Comparison of ENCODE assay signal across 1 cellular context in genomic region chr11:67648140-67648795, GRCh38.
TF ChIP-seq lines count a peak whose summit lies in the region.

No MANE protein-coding gene starts in this region.

TF ChIP-seq in HepG2, 621 proteins besides CTCF, POLR2A, EP300 and RAD21 (continued from another document):
- peak; percentile 41; the same call in 1 of the 2 replicates for TF ChIP-seq ZMYM3 (CRISPR knock-in tag; IDR thresholded peaks at IDR 0.05)
- no peak for TF ChIP-seq ZNF878 (CRISPR knock-in tag; IDR thresholded peaks at IDR 0.05)
- no peak for TF ChIP-seq ZNF18 (CRISPR knock-in tag; IDR thresholded peaks at IDR 0.05; ENCODE audit: insufficient replicate concordance)
- TF ChIP-seq ZNF768 (CRISPR knock-in tag; IDR thresholded peaks at IDR 0.05): peak; percentile 15; the same call in 1 of the 2 replicates
- TF ChIP-seq CHCHD3 (CRISPR knock-in tag; IDR thresholded peaks at IDR 0.05): no peak
- no peak for TF ChIP-seq TBX2 (CRISPR knock-in tag; IDR thresholded peaks at IDR 0.05; ENCODE audit: borderline replicate concordance)
